Comparison of ENCODE assay signal across 1 cellular context in genomic region chr18:3623769-3624545, GRCh38.
A peak's percentile ranks its signal among the peaks of the same experiment; 100 is the strongest.
TF ChIP-seq lines count a peak whose summit lies in the region.

No MANE protein-coding gene starts in this region.

TF ChIP-seq in HepG2, 621 proteins besides CTCF, POLR2A, EP300 and RAD21 (continued from another document and continues in another):
- peak; percentile 40; the same call in 1 of the 2 replicates for TF ChIP-seq TFDP2 (CRISPR knock-in tag; IDR thresholded peaks at IDR 0.05)
- TF ChIP-seq ZNF256 (CRISPR knock-in tag; conservative IDR thresholded peaks at IDR 0.05), result no peak
- TF ChIP-seq THAP9 (CRISPR knock-in tag; IDR thresholded peaks at IDR 0.05; ENCODE audit: borderline replicate concordance), result peak; percentile 67; the same call in 1 of the 2 replicates
- no peak for TF ChIP-seq ZNF790 (CRISPR knock-in tag; IDR thresholded peaks at IDR 0.05; ENCODE audit: borderline replicate concordance)
- TF ChIP-seq SRY (CRISPR knock-in tag; IDR thresholded peaks at IDR 0.05), result peak; percentile 68; the same call in 1 of the 2 replicates
- no peak for TF ChIP-seq PBX3 (CRISPR knock-in tag; IDR thresholded peaks at IDR 0.05; ENCODE audit: borderline replicate concordance)
- peak; percentile 34; the same call in 1 of the 2 replicates for TF ChIP-seq ZNF619 (CRISPR knock-in tag; IDR thresholded peaks at IDR 0.05)
- TF ChIP-seq ZNF414 (CRISPR knock-in tag; IDR thresholded peaks at IDR 0.05), result no peak; the same call in 1 of the 2 replicates
- TF ChIP-seq MED8 (CRISPR knock-in tag; IDR thresholded peaks at IDR 0.05; ENCODE audit: insufficient replicate concordance), result peak; percentile 75
- no peak for TF ChIP-seq SNAPC4 (CRISPR knock-in tag; IDR thresholded peaks at IDR 0.05)
- TF ChIP-seq MYC (CRISPR knock-in tag; IDR thresholded peaks at IDR 0.05; ENCODE audit: borderline replicate concordance), result peak; percentile 87; the same call in 1 of the 2 replicates
- TF ChIP-seq MNT (IDR thresholded peaks at IDR 0.05), result peak; percentile 60
- TF ChIP-seq THAP11 (CRISPR knock-in tag; IDR thresholded peaks at IDR 0.05), result peak; percentile 41; the same call in 1 of the 2 replicates
- TF ChIP-seq SATB2 (CRISPR knock-in tag; IDR thresholded peaks at IDR 0.05), result peak; percentile 42; the same call in 1 of the 2 replicates
- TF ChIP-seq NFATC3 (CRISPR knock-in tag; IDR thresholded peaks at IDR 0.05), result no peak
- no peak for TF ChIP-seq AKNA (CRISPR knock-in tag; IDR thresholded peaks at IDR 0.05; ENCODE audit: borderline replicate concordance)
- peak; percentile 88 for TF ChIP-seq MLX (CRISPR knock-in tag; IDR thresholded peaks at IDR 0.05)
- peak; percentile 58; the same call in 1 of the 2 replicates for TF ChIP-seq ARID2 (CRISPR knock-in tag; IDR thresholded peaks at IDR 0.05; ENCODE audit: borderline replicate concordance)
- TF ChIP-seq ZNF335 (CRISPR knock-in tag; IDR thresholded peaks at IDR 0.05), result 0 out of 2 replicates have a peak, but pooled peaks have one; percentile 44
- no peak for TF ChIP-seq THAP7 (CRISPR knock-in tag; IDR thresholded peaks at IDR 0.05)
- no peak for TF ChIP-seq HNF1A (IDR thresholded peaks at IDR 0.05; ENCODE audit: low read depth)
- TF ChIP-seq HNF1A (CRISPR knock-in tag; IDR thresholded peaks at IDR 0.05; ENCODE audit: borderline replicate concordance), result peak; percentile 85
- TF ChIP-seq ZNF850 (CRISPR knock-in tag; conservative IDR thresholded peaks at IDR 0.05), result no peak
- TF ChIP-seq CREM (IDR thresholded peaks at IDR 0.05), result peak; percentile 75
- TF ChIP-seq CREM (CRISPR knock-in tag; IDR thresholded peaks at IDR 0.05), result no peak
- TF ChIP-seq HES4 (CRISPR knock-in tag; IDR thresholded peaks at IDR 0.05; ENCODE audit: borderline replicate concordance), result no peak
- 0 out of 2 replicates have a peak, but pooled peaks have one; percentile 37 for TF ChIP-seq ZNF121 (CRISPR knock-in tag; IDR thresholded peaks at IDR 0.05)
- TF ChIP-seq KDM5A (IDR thresholded peaks at IDR 0.05; ENCODE audit: borderline replicate concordance, low read length), result no peak
